28 cellular contexts compared by ENCODE assay signal in the genomic region with DNA sequence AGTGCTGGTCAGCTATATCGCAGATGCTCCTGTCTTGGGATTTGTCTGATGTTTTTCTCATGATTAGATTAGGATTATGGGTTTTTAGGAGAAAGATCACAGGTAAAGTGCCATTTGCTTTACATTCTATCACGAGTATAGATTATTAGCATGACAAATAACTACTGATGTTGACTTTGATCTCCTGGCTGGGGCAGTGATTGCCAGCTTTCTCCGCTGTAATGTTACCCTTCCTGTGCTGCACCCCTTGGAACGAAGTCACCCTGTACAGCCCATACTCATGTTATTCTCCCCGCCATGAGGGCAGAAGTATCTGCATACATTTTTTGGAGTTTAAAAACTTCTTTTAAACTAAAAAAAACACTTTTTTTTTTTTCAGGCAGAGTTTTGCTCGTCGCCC. TPM values are rescaled to one million over a fixed set of nuclear protein-coding genes. Genes with fewer than 3 reads are reported as not detected.
DNase-seq lines count a peak whose midpoint lies in the region; ATAC-seq, FAIRE-seq and TF ChIP-seq lines count a peak whose summit lies in the region.
"Had no signal": no experiment of that assay in that cellular context is flagged by ENCODE, and none has a peak within 500 bp of the region (broad histone marks: within the 10 kb centered on the region; RNA-seq: fewer than 3 reads in every experiment).

No MANE protein-coding gene starts in this region.

- H2BK20ac ChIP-seq in IMR-90 (ENCODE audit: low read depth, low read length) = 0 out of 2 replicates have a peak overlapping the region, but pooled peaks have one; percentile 8

- no TSS peak for BruUV-seq in IMR-90 (replicated peaks; lab: Mats Ljungman, UMichigan)

- no peak overlapping the region for H4K5ac ChIP-seq in IMR-90 (ENCODE audit: low read depth, low read length)

- no peak overlapping the region for H3K18ac ChIP-seq in IMR-90 (ENCODE audit: low read depth, low read length)

- H3K23ac ChIP-seq in IMR-90 (ENCODE audit: low read depth, low read length) = no peak overlapping the region

- H3K79me1 ChIP-seq in IMR-90 (ENCODE audit: low read depth in 1 of 2, low read length in 2 of 2) = no peaks in the 10 kb centered on the region

- in situ Hi-C loops in IMR-90 (cut with MboI; ENCODE audit: low sequenced_read_pairs) = no loop called here

- no peak for TF ChIP-seq CTCF in IMR-90 (conservative IDR thresholded peaks at IDR 0.05; ENCODE audit: low read depth, low read length)
- TF ChIP-seq CTCF in chondrocyte (IDR thresholded peaks at IDR 0.05) = no peak
- TF ChIP-seq CTCF in kidney (IDR thresholded peaks at IDR 0.05; ENCODE audit: borderline replicate concordance, extremely low read depth, insufficient read depth) = no peak

- no peaks in the 10 kb centered on the region for H4K20me1 ChIP-seq in IMR-90 (ENCODE audit: insufficient read depth, low read length)
- H4K20me1 ChIP-seq: BLaER1 treated with 17β-estradiol and CSF1 and Interleukin-3, amounts not matched to agents 10 nM and 100 nM had no signal

- no peak overlapping the region for H3K4me3 Mint-ChIP-seq in chondrocyte (ENCODE audit: unreplicated experiment)
- H3K4me3 Mint-ChIP-seq: CD14-positive monocyte; CD4-positive, alpha-beta T cell; CD8-positive, alpha-beta memory T cell; H9; HFFc6 had no signal

- TF ChIP-seq RAD21 in IMR-90 (IDR thresholded peaks at IDR 0.05; ENCODE audit: low read length) = no peak

- TF ChIP-seq POLR2A in IMR-90 (IDR thresholded peaks at IDR 0.05; ENCODE audit: low read depth, low read length) = no peak

- H2AFZ ChIP-seq in IMR-90 (replicated peaks; ENCODE audit: low read length, poor library complexity) = no peak overlapping the region
- H2AFZ ChIP-seq: GM23248 had no signal

- no peak overlapping the region for H3K4me2 ChIP-seq in IMR-90 (ENCODE audit: low read depth, low read length)
- H3K4me2 ChIP-seq: A549; BLaER1 treated with 17β-estradiol and CSF1 and Interleukin-3, amounts not matched to agents 10 nM and 100 nM had no signal

- H2AK5ac ChIP-seq in IMR-90 (ENCODE audit: low read depth, low read length) = 0 out of 2 replicates have a peak overlapping the region, but pooled peaks have one; percentile 16

- peaks cover 15% of the 10 kb centered on the region for H3K4me1 Mint-ChIP-seq in chondrocyte (ENCODE audit: low read depth)
- H3K4me1 Mint-ChIP-seq: CD14-positive monocyte; CD8-positive, alpha-beta memory T cell had no signal

- no peak overlapping the region for H3K4me3 ChIP-seq in IMR-90 (ENCODE audit: insufficient read depth, low read depth, low read length)
- H3K4me3 ChIP-seq in small intestine (ENCODE audit: low read depth in 1 of 2, low read length in 2 of 2) = no peak overlapping the region
- no peak overlapping the region for H3K4me3 ChIP-seq in kidney (ENCODE audit: low read length in 2 of 2)
- H3K4me3 ChIP-seq: A549; BLaER1 treated with 17β-estradiol and CSF1 and Interleukin-3, amounts not matched to agents 10 nM and 100 nM; GM12878; GM23248 had no signal

- no peak overlapping the region for H3K9ac ChIP-seq in IMR-90 (ENCODE audit: low read depth, low read length)
- no peak overlapping the region for H3K9ac ChIP-seq in kidney (ENCODE audit: low read length in 2 of 2)
- H3K9ac ChIP-seq: BLaER1 treated with 17β-estradiol and CSF1 and Interleukin-3, amounts not matched to agents 10 nM and 100 nM; GM23248 had no signal

- no peak overlapping the region for H3K14ac ChIP-seq in IMR-90 (replicated peaks; ENCODE audit: low read depth, low read length)

- ATAC-seq in IMR-90 (ENCODE audit: low read depth) (no peak), GM18858 (IDR thresholded peaks at IDR 0.05; ENCODE audit: unreplicated experiment) (no peak)
- ATAC-seq: A549, GM12878, HCT116 had no signal

- CTCF ChIA-PET in IMR-90 (lab: Yijun Ruan, JAX) = interaction anchor here (1.3 kb wide), 1 partner anchor 31 kb away, joined by 3 read pairs; no protein-coding TSS in a partner anchor

- H4K8ac ChIP-seq in IMR-90 (ENCODE audit: low read depth in 2 of 2, low read length in 2 of 2) = no peak overlapping the region

- no peak overlapping the region for H2BK120ac ChIP-seq in IMR-90 (ENCODE audit: low read depth, low read length)

- H3K4me1 ChIP-seq in IMR-90 (ENCODE audit: control insufficient read depth, insufficient read depth, low read length) = peaks cover 10% of the 10 kb centered on the region
- H3K4me1 ChIP-seq in small intestine (ENCODE audit: control insufficient read depth in 2 of 2, insufficient read depth in 1 of 2, low read depth in 1 of 2, low read length in 1 of 2) = peaks cover 0 to 4% of the 10 kb centered on the region in 2 donors
- H3K4me1 ChIP-seq in kidney (ENCODE audit: control insufficient read depth in 1 of 2, insufficient read depth in 1 of 2, low read depth in 1 of 2, low read length in 2 of 2) = no peaks in the 10 kb centered on the region

- no peak for FAIRE-seq in small intestine (lab: Jason Lieb, UNC)
- no peak for FAIRE-seq in kidney (lab: Jason Lieb, UNC)
- FAIRE-seq: A549, D721Med, GM12878 had no signal

- no peak overlapping the region for H3K27ac Mint-ChIP-seq in chondrocyte (ENCODE audit: unreplicated experiment)
- H3K27ac Mint-ChIP-seq: CD4-positive, alpha-beta T cell; HFFc6 had no signal

- H3K27me3 ChIP-seq in IMR-90 (ENCODE audit: control insufficient read depth, insufficient read depth, low read length) = no peaks in the 10 kb centered on the region
- no peaks in the 10 kb centered on the region for H3K27me3 ChIP-seq in small intestine (ENCODE audit: control insufficient read depth in 2 of 2, insufficient read depth in 2 of 2, low read length in 2 of 2)
- H3K27me3 ChIP-seq: BE2C; BLaER1 treated with 17β-estradiol and CSF1 and Interleukin-3, amounts not matched to agents 10 nM and 100 nM had no signal

- H3K9me1 ChIP-seq in IMR-90 (ENCODE audit: insufficient read depth, low read length) = peaks cover 18% of the 10 kb centered on the region

- no peak overlapping the region for H2BK5ac ChIP-seq in IMR-90 (ENCODE audit: low read depth, low read length, poor library complexity, severe bottlenecking)

- H3K9me3 Mint-ChIP-seq in chondrocyte (ENCODE audit: low read depth) = no peaks in the 10 kb centered on the region
- H3K9me3 Mint-ChIP-seq: CD4-positive, alpha-beta T cell; CD8-positive, alpha-beta memory T cell; H9; HFFc6 had no signal

- dilution Hi-C loops in IMR-90 (cut with HindIII; ENCODE audit: low sequenced_read_pairs, unreplicated experiment) = no loop called here

- H3K9me3 ChIP-seq in IMR-90 (ENCODE audit: control insufficient read depth, insufficient read depth, low read length) (no peaks in the 10 kb centered on the region), small intestine (ENCODE audit: control insufficient read depth, low read depth) (no peaks in the 10 kb centered on the region), kidney (ENCODE audit: control insufficient read depth in 1 of 2, low read length in 2 of 2) (no peaks in the 10 kb centered on the region)
- H3K9me3 ChIP-seq: A549; BE2C; BLaER1 treated with 17β-estradiol and CSF1 and Interleukin-3, amounts not matched to agents 10 nM and 100 nM had no signal

- no peaks in the 10 kb centered on the region for H3K27me3 Mint-ChIP-seq in chondrocyte (ENCODE audit: low read depth)

- H3K36me3 Mint-ChIP-seq in chondrocyte (ENCODE audit: low read depth) = no peaks in the 10 kb centered on the region
- H3K36me3 Mint-ChIP-seq: CD14-positive monocyte; CD8-positive, alpha-beta memory T cell had no signal

- intact Hi-C loops in IMR-90 (cut with micrococcal nuclease) (no loop called here), kidney (cut with DNase I) (no loop called here)

- H3K36me3 ChIP-seq in IMR-90 (ENCODE audit: control insufficient read depth, insufficient read depth, low read length) (no peaks in the 10 kb centered on the region), small intestine (ENCODE audit: control insufficient read depth in 2 of 2, insufficient read depth in 2 of 2, low read length in 2 of 2) (no peaks in the 10 kb centered on the region), kidney (ENCODE audit: control insufficient read depth in 1 of 2, insufficient read depth in 2 of 2, low read length in 2 of 2) (no peaks in the 10 kb centered on the region)
- H3K36me3 ChIP-seq: BE2C; BLaER1 treated with 17β-estradiol and CSF1 and Interleukin-3, amounts not matched to agents 10 nM and 100 nM had no signal

- H4K91ac ChIP-seq in IMR-90 (ENCODE audit: insufficient read depth, low read depth, low read length) = no peak overlapping the region

- no peak overlapping the region for H2AK9ac ChIP-seq in IMR-90 (replicated peaks; ENCODE audit: low read depth, low read length, poor library complexity)

- POLR2A ChIA-PET in IMR-90 (lab: Charles Lee; ENCODE audit: unreplicated experiment) = no interaction called here

- H3K4ac ChIP-seq in IMR-90 (ENCODE audit: low read depth, low read length) = no peak overlapping the region; the same call in 1 of the 2 replicates

- H3K27ac ChIP-seq in IMR-90 (ENCODE audit: insufficient read depth, low read length) (no peak overlapping the region), small intestine (ENCODE audit: low read depth in 1 of 2, low read length in 1 of 2) (peak overlapping the region in 1 of 2 donors; percentile 8), kidney (ENCODE audit: low read depth in 2 of 2, low read length in 2 of 2) (no peak overlapping the region), substantia nigra (ENCODE audit: low read depth, low read length, poor library complexity, severe bottlenecking) (no peak overlapping the region)
- H3K27ac ChIP-seq: 22Rv1; A549; BLaER1 treated with 17β-estradiol and CSF1 and Interleukin-3, amounts not matched to agents 10 nM and 100 nM; GM23248 had no signal

- WGBS in IMR-90 (ENCODE audit: extremely low coverage in 2 of 2, insufficient read length in 1 of 2), 2 experiments = no CpG with 5 or more reads among the region's 7 CpGs
- WGBS in small intestine, 3 donors = 29 to 62% (median 50%) methylated on average over 7 of the region's 7 CpGs

- no peak overlapping the region for H3K56ac ChIP-seq in IMR-90 (ENCODE audit: extremely low read depth, insufficient read depth, low read length)

- H2BK15ac ChIP-seq in IMR-90 (ENCODE audit: low read depth, low read length) = no peak overlapping the region

- DNase-seq in IMR-90 (no peak), chondrocyte (ENCODE audit: low spot score) (peak; percentile 5), islet precursor cell (peak; percentile 16), small intestine (peak; percentile 66), kidney (no peak), substantia nigra (lab: John Stamatoyannopoulos, UW) (no peak)
- DNase-seq in activated CD8-positive, alpha-beta memory T cell treated with anti-CD3 and anti-CD28 coated beads for 24 hours = no peak
- DNase-seq: ACHN; AML-193; BE2C; CD4-positive, alpha-beta T cell; CD8-positive, alpha-beta memory T cell; DMS 273 treated with DMSO at 0.1 percent for 48 hours; DMS79; EL; GDM1; GM23248; H9; HFFc6 had no signal

RNA-seq across cellular contexts. Expression of gene CLDN4, which starts 10.8 kb away (rescaled TPM):
- 2.9 and 3.9 TPM in 2 replicates for total RNA-seq in IMR-90 (2012; rRNA removed)
- polyA plus RNA-seq in IMR-90 (2012; rRNA removed) = 3.8 and 4.4 TPM in 2 replicates
- polyA plus RNA-seq in IMR-90 (2012; cell fraction: cytosol; rRNA removed) = 2.4 and 4.7 TPM in 2 replicates
- polyA plus RNA-seq in IMR-90 (2012; cell fraction: nucleus; rRNA removed; ENCODE audit: low replicate concordance) = 1.9 and 4.8 TPM in 2 replicates
- 0.35 to 0.80 TPM (median 0.51 TPM) in 3 replicates for total RNA-seq in chondrocyte
- polyA plus RNA-seq in small intestine = 100 to 1,000 TPM; 115 to 226 (median 178) TPM
- total RNA-seq in kidney = 342 TPM
- polyA plus RNA-seq in kidney (ENCODE audit: insufficient read depth, low read depth, low replicate concordance) = 82.6 TPM
- total RNA-seq: GM23248 had no signal
- polyA plus RNA-seq: CD14-positive monocyte; CD8-positive, alpha-beta memory T cell had no signal

RNA-seq across cellular contexts. Expression of gene METTL27, which starts 22.3 kb away (rescaled TPM):
- 1.7 and 2.3 TPM in 2 replicates for total RNA-seq in IMR-90 (2012; rRNA removed)
- 4.3 and 5.2 TPM in 2 replicates for polyA plus RNA-seq in IMR-90 (2012; rRNA removed)
- 5.0 and 8.7 TPM in 2 replicates for polyA plus RNA-seq in IMR-90 (2012; cell fraction: cytosol; rRNA removed)
- polyA plus RNA-seq in IMR-90 (2012; cell fraction: nucleus; rRNA removed; ENCODE audit: low replicate concordance) = 4.1 and 6.2 TPM in 2 replicates
- 0.51 to 1.7 TPM (median 0.99 TPM) in 3 replicates for total RNA-seq in chondrocyte
- polyA plus RNA-seq in small intestine = 1 to 10 TPM in 1 of 3 donors, under 1 TPM in 2; 0.89 to 4.1 (median 0.94) TPM
- 19.3 TPM for total RNA-seq in kidney
- 12.9 TPM for polyA plus RNA-seq in kidney (ENCODE audit: insufficient read depth, low read depth, low replicate concordance)
- total RNA-seq: CD8-positive, alpha-beta memory T cell had no signal
- polyA plus RNA-seq: CD8-positive, alpha-beta memory T cell had no signal

RNA-seq across cellular contexts. Expression of gene TMEM270, which starts 40.9 kb away (rescaled TPM):
- total RNA-seq in IMR-90 (2012; rRNA removed) (not detected in 2 replicates), chondrocyte (0.25 TPM in 1 of 3 replicates, not detected in the others), kidney (0.50 TPM)
- polyA plus RNA-seq in IMR-90 (2012; rRNA removed) (0.17 TPM in 1 of 2 replicates, not detected in the other), small intestine (under 1 TPM in 1 of 3 donors, not detected in 2; 0.18 TPM), kidney (ENCODE audit: insufficient read depth, low read depth, low replicate concordance) (not detected)
- polyA plus RNA-seq in IMR-90 (2012; cell fraction: cytosol; rRNA removed) = 0.19 TPM in 1 of 2 replicates, not detected in the other
- not detected in 2 replicates for polyA plus RNA-seq in IMR-90 (2012; cell fraction: nucleus; rRNA removed; ENCODE audit: low replicate concordance)
- total RNA-seq: CD4-positive, alpha-beta T cell; CD8-positive, alpha-beta memory T cell; GM12878; GM23248; H4; H9; HFFc6 had no signal
- polyA plus RNA-seq: A549; CD14-positive monocyte; CD8-positive, alpha-beta memory T cell; GM12878; GM23248 had no signal

RNA-seq across cellular contexts. Expression of gene CLDN3, which starts 49.9 kb away (rescaled TPM):
- 0.18 TPM in 1 of 2 replicates, not detected in the other for total RNA-seq in IMR-90 (2012; rRNA removed)
- 0.12 and 0.16 TPM in 2 replicates for polyA plus RNA-seq in IMR-90 (2012; rRNA removed)
- polyA plus RNA-seq in IMR-90 (2012; cell fraction: cytosol; rRNA removed) = 0.30 and 0.37 TPM in 2 replicates
- polyA plus RNA-seq in IMR-90 (2012; cell fraction: nucleus; rRNA removed; ENCODE audit: low replicate concordance) = 0.12 TPM in 1 of 2 replicates, not detected in the other
- total RNA-seq in chondrocyte = 0.32 TPM in 1 of 3 replicates, not detected in the others
- 100 to 1,000 TPM; 236 to 394 (median 302) TPM for polyA plus RNA-seq in small intestine
- total RNA-seq in kidney = 180 TPM
- 76.5 TPM for polyA plus RNA-seq in kidney (ENCODE audit: insufficient read depth, low read depth, low replicate concordance)
- total RNA-seq: CD4-positive, alpha-beta T cell; CD8-positive, alpha-beta memory T cell; GM12878; GM23248; H4; HFFc6 had no signal
- polyA plus RNA-seq: CD14-positive monocyte; CD8-positive, alpha-beta memory T cell; GM23248 had no signal

Comparison
In these comparisons a context has a peak if more than half of its experiments do, and no peak if none do; other contexts are left out.
1. DNase-seq: peak in chondrocyte (single experiment), islet precursor cell (single experiment) and small intestine (single experiment); none in IMR-90 (single experiment), kidney (single experiment), substantia nigra (0 of 49) and activated CD8-positive, alpha-beta memory T cell treated with anti-CD3 and anti-CD28 coated beads for 24 hours (single experiment).
2. RNA of gene CLDN4, which starts 10.8 kb away (total RNA-seq): 342 TPM in kidney (single experiment); 2.9 to 3.9 TPM in IMR-90 and 0.35 to 0.80 TPM in chondrocyte; every median in the first group is over 10 times any median in the second.